In genomic region chr15:58379454-58379853, GRCh38 we compare ENCODE assay signal across 3 cellular contexts. TPM values are rescaled to one million over a fixed set of nuclear protein-coding genes. Genes with fewer than 3 reads are reported as not detected.
"Had no signal": no experiment of that assay in that cellular context is flagged by ENCODE, and none has a peak within 500 bp of the region (broad histone marks: within the 10 kb centered on the region; RNA-seq: fewer than 3 reads in every experiment).

No MANE protein-coding gene starts in this region.

RNA-seq across cellular contexts. Expression of gene LIPC, which starts 52.3 kb away (rescaled TPM):
- total RNA-seq: activated B cell treated with CpG ODN at 0.5 μM for 24 hours; activated CD4-positive, alpha-beta memory T cell treated with anti-CD3 and anti-CD28 coated beads for 36 hours; WTC11 had no signal
